Comparison of ENCODE assay signal across 27 cellular contexts in genomic region chr5:117679046-117679445, GRCh38.
"Had no signal": no experiment of that assay in that cellular context is flagged by ENCODE, and none has a peak within 500 bp of the region (broad histone marks: within the 10 kb centered on the region; RNA-seq: fewer than 3 reads in every experiment).

No MANE protein-coding gene starts in this region.

- H3K9me3 ChIP-seq: left ventricle myocardium inferior, pancreas, prostate gland, spleen, suprapubic skin, thoracic aorta, tibial artery, upper lobe of right lung had no signal

- H3K4me3 Mint-ChIP-seq: mesothelial cell of epicardium; naive thymus-derived CD8-positive, alpha-beta T cell; nephron; neural crest cell; stimulated activated effector memory CD8-positive, alpha-beta T cell treated with anti-CD3 and anti-CD28 coated beads, Interleukin-12 subunit alpha, Interleukin-12 subunit beta, amount 100 ng/mL, for 72 hours; stimulated activated naive CD8-positive, alpha-beta T cell treated with anti-CD3 and anti-CD28 coated beads, Interleukin-15, Interleukin-2, amounts not matched to agents 100 ng/mL and 50 ng/mL, for 24 hours had no signal

- H3K4me3 ChIP-seq: left ventricle myocardium inferior, lung, pancreas, prostate gland, spleen, suprapubic skin, thoracic aorta, tibial artery, upper lobe of right lung had no signal

- H3K36me3 Mint-ChIP-seq: mesothelial cell of epicardium; naive thymus-derived CD8-positive, alpha-beta T cell; stimulated activated effector memory CD8-positive, alpha-beta T cell treated with anti-CD3 and anti-CD28 coated beads, Interleukin-12 subunit alpha, Interleukin-12 subunit beta, amount 100 ng/mL, for 72 hours had no signal

- H3K4me1 ChIP-seq: pancreas, prostate gland, spleen, suprapubic skin, upper lobe of right lung had no signal

- H3K9me3 Mint-ChIP-seq: mesothelial cell of epicardium, nephron had no signal

- H3K27me3 Mint-ChIP-seq: naive thymus-derived CD8-positive, alpha-beta T cell; stimulated activated naive CD8-positive, alpha-beta T cell treated with anti-CD3 and anti-CD28 coated beads, Interleukin-15, Interleukin-2, amounts not matched to agents 100 ng/mL and 50 ng/mL, for 24 hours had no signal

- H3K27ac ChIP-seq: left ventricle myocardium inferior, pancreas, prostate gland, spleen, suprapubic skin, thoracic aorta, tibial artery, upper lobe of right lung had no signal

- FAIRE-seq: pancreas, small intestine, urothelium cell line had no signal

- ATAC-seq: naive thymus-derived CD8-positive, alpha-beta T cell; pancreas; right cardiac atrium; sciatic nerve; stimulated activated effector memory CD8-positive, alpha-beta T cell treated with anti-CD3 and anti-CD28 coated beads, Interleukin-12 subunit alpha, Interleukin-12 subunit beta, amount 100 ng/mL, for 72 hours; upper lobe of right lung had no signal

- H3K27ac Mint-ChIP-seq: mesothelial cell of epicardium; naive thymus-derived CD8-positive, alpha-beta T cell; nephron; stimulated activated effector memory CD8-positive, alpha-beta T cell treated with anti-CD3 and anti-CD28 coated beads, Interleukin-12 subunit alpha, Interleukin-12 subunit beta, amount 100 ng/mL, for 72 hours; stimulated activated naive CD8-positive, alpha-beta T cell treated with anti-CD3 and anti-CD28 coated beads, Interleukin-15, Interleukin-2, amounts not matched to agents 100 ng/mL and 50 ng/mL, for 24 hours had no signal

- H3K27me3 ChIP-seq: pancreas, spleen, suprapubic skin, tibial artery, upper lobe of right lung had no signal

- DNase-seq: islet precursor cell; left ventricle myocardium inferior; mesendoderm; naive thymus-derived CD8-positive, alpha-beta T cell; nucleus accumbens; pancreas; posterior cingulate gyrus; retina; right cardiac atrium; small intestine; spleen; stimulated activated CD4-positive, alpha-beta T cell treated with anti-CD3 and anti-CD28 coated beads, Interleukin-4, amount 100 ng/mL, for 24 hours; stimulated activated naive CD4-positive, alpha-beta T cell; tibial artery; trophoblast cell; upper lobe of right lung had no signal

- H3K36me3 ChIP-seq: left ventricle myocardium inferior, pancreas, prostate gland, spleen, suprapubic skin, thoracic aorta, tibial artery, upper lobe of right lung had no signal

- H3K4me1 Mint-ChIP-seq: naive thymus-derived CD8-positive, alpha-beta T cell; stimulated activated effector memory CD8-positive, alpha-beta T cell treated with anti-CD3 and anti-CD28 coated beads, Interleukin-12 subunit alpha, Interleukin-12 subunit beta, amount 100 ng/mL, for 72 hours had no signal
